In the genomic region with DNA sequence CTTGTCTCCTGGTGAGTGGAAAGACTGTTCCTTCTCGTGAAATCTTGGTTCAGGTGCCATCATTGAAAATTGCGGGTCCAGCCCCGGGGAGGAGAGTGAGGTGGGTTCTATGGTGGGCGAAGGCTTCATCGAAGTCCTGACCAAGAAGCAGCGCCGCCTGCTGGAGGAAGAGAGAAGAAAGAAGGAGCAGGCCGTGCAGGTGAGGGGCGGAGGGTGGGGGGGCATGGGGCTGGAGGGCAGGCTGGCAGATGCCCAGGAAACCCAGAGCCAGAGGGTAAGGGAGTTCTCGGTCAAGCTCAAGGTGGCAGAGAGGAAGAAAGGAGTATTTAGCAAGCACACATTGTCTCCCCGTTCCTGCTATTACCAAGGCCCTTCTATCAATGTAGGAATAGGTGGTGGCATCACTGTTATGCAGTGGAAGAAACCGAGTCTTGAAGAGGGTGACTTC, we compare ENCODE assay signal across 8 cellular contexts. TPM values are rescaled to one million over a fixed set of nuclear protein-coding genes. Genes with fewer than 3 reads are reported as not detected.
DNase-seq lines count a peak whose midpoint lies in the region; ATAC-seq, FAIRE-seq and TF ChIP-seq lines count a peak whose summit lies in the region.

No MANE protein-coding gene starts in this region.

- H3K4me1 ChIP-seq in A549 (0 out of 3 replicates have a peak, but pooled peaks cover under 1% of the 10 kb centered on the region), GM23338 (ENCODE audit: insufficient read depth) (no peaks in the 10 kb centered on the region), astrocyte (ENCODE audit: insufficient read depth, low read length) (no peaks in the 10 kb centered on the region)

- H3K4me2 ChIP-seq in A549 (no peak overlapping the region), GM23338 (no peak overlapping the region), astrocyte (ENCODE audit: low read length) (no peak overlapping the region)

- H3K27me3 Mint-ChIP-seq in GM23338 (ENCODE audit: insufficient read depth, low read depth, poor library complexity) (peaks cover 37% of the 10 kb centered on the region), T-helper 17 cell (no peaks in the 10 kb centered on the region), astrocyte (ENCODE audit: low read depth, unreplicated experiment) (no peaks in the 10 kb centered on the region)

- H3K4me3 ChIP-seq in A549 (no peak overlapping the region), GM23338 (no peak overlapping the region), astrocyte (ENCODE audit: insufficient read depth, low read depth, low read length) (no peak overlapping the region)

- H3K4me1 Mint-ChIP-seq in GM23338 (0 out of 3 replicates have a peak, but pooled peaks cover 2% of the 10 kb centered on the region), T-helper 17 cell (peaks cover 5% of the 10 kb centered on the region), astrocyte (ENCODE audit: low read depth, unreplicated experiment) (no peaks in the 10 kb centered on the region)

- no peak overlapping the region for H3K9ac ChIP-seq in astrocyte (ENCODE audit: low read length)

- H3K36me3 Mint-ChIP-seq in GM23338 (ENCODE audit: low read depth), result peaks cover 96% of the 10 kb centered on the region
- H3K36me3 Mint-ChIP-seq in T-helper 17 cell (ENCODE audit: low read depth), result peaks cover 9% of the 10 kb centered on the region
- peaks cover 13% of the 10 kb centered on the region for H3K36me3 Mint-ChIP-seq in astrocyte (ENCODE audit: low read depth, unreplicated experiment)

- TF ChIP-seq POLR2A in A549 (IDR thresholded peaks at IDR 0.05; ENCODE audit: low read length), result no peak

- H3K27me3 ChIP-seq in GM23338 (ENCODE audit: insufficient read depth) (no peaks in the 10 kb centered on the region), astrocyte (ENCODE audit: insufficient read depth, low read length) (no peaks in the 10 kb centered on the region)

- DNase-seq in A549 (ENCODE audit: low read depth in 1 of 2, low spot score in 1 of 2) (peak; percentile 34 to 49), GM23338 (ENCODE audit: low spot score) (peak; percentile 87), T-helper 17 cell (peak; percentile 33 to 52 (median 34)), astrocyte (ENCODE audit: low read depth) (no peak), kidney glomerular epithelial cell (lab: John Stamatoyannopoulos, UW) (peak; percentile 4), pons (ENCODE audit: low spot score) (no peak), NCI-H2171 (lab: John Stamatoyannopoulos, UW) (no peak)
- DNase-seq in stimulated activated CD8-positive, alpha-beta memory T cell treated with anti-CD3 and anti-CD28 coated beads, Interleukin-2, amount 100 ng/mL, for 48 hours (ENCODE audit: low read depth in 2 of 2), result peak; percentile 39

- TF ChIP-seq CTCF in A549 (IDR thresholded peaks at IDR 0.05), result peak; percentile 73
- peak; percentile 64 to 80 for TF ChIP-seq CTCF in GM23338 (conservative IDR thresholded peaks at IDR 0.05; ENCODE audit: low read depth in 2 of 2)
- no peak for TF ChIP-seq CTCF in astrocyte (IDR thresholded peaks at IDR 0.05; ENCODE audit: insufficient read depth, low read depth, low read length)

- H3K36me3 ChIP-seq in GM23338 (ENCODE audit: insufficient read depth) (peaks cover 81% of the 10 kb centered on the region), astrocyte (ENCODE audit: insufficient read depth, low read length) (peaks cover 60% of the 10 kb centered on the region)

- TF ChIP-seq RAD21 in A549 (conservative IDR thresholded peaks at IDR 0.05 in 1 of 2, IDR thresholded peaks at IDR 0.05 in 1 of 2), result peak; percentile 40 to 52

- H4K20me1 ChIP-seq in GM23338 (replicated peaks; ENCODE audit: insufficient read depth), result peaks cover 10% of the 10 kb centered on the region
- H4K20me1 ChIP-seq in astrocyte (ENCODE audit: insufficient read depth, low read length), result peaks cover 95% of the 10 kb centered on the region

- CTCF ChIA-PET in A549 (lab: Yijun Ruan, JAX), result interaction anchor here (0.7 to 5.8 kb wide), 27 partner anchors 9 to 468 kb away, joined by 3 to 48 read pairs (median 5); no protein-coding TSS in a partner anchor

- H3K9me2 ChIP-seq in GM23338 (ENCODE audit: insufficient read depth), result no peaks in the 10 kb centered on the region

- no peak for TF ChIP-seq EP300 in A549 (IDR thresholded peaks at IDR 0.05)

- 57% methylated on average over 11 of the region's 12 CpGs for WGBS in A549 (ENCODE audit: missing lambda C conversion rate)

- POLR2A ChIA-PET in A549 (lab: Yijun Ruan, JAX), result no interaction called here

- H2AFZ ChIP-seq in GM23338 (no peak overlapping the region), astrocyte (ENCODE audit: low read depth, low read length) (no peak overlapping the region)

- H3K27ac ChIP-seq in A549, result no peak overlapping the region
- H3K27ac ChIP-seq in GM23338 (ENCODE audit: low read depth), result peak overlapping the region; percentile 66; the same call in 1 of the 2 replicates
- no peak overlapping the region for H3K27ac ChIP-seq in astrocyte (ENCODE audit: low read depth, low read length)

- FAIRE-seq in A549 (lab: Jason Lieb, UNC) (no peak), astrocyte (lab: Jason Lieb, UNC) (no peak)

- H3K27ac Mint-ChIP-seq in GM23338 (peak overlapping the region; percentile 68; the same call in 1 of the 2 replicates), T-helper 17 cell (peak overlapping the region; percentile 69), astrocyte (ENCODE audit: unreplicated experiment) (peak overlapping the region; percentile 85)

- H3K9me3 Mint-ChIP-seq in GM23338 (no peaks in the 10 kb centered on the region), astrocyte (ENCODE audit: unreplicated experiment) (no peaks in the 10 kb centered on the region)

- H3K9me3 ChIP-seq in A549, result no peaks in the 10 kb centered on the region
- H3K9me3 ChIP-seq in T-helper 17 cell (ENCODE audit: control insufficient read depth, low read length, poor library complexity, severe bottlenecking), result no peaks in the 10 kb centered on the region
- no peaks in the 10 kb centered on the region for H3K9me3 ChIP-seq in astrocyte (ENCODE audit: insufficient read depth, low read depth, low read length)

- H3K4me3 Mint-ChIP-seq in GM23338 (no peak overlapping the region), T-helper 17 cell (no peak overlapping the region), astrocyte (ENCODE audit: unreplicated experiment) (no peak overlapping the region)

- H3K79me2 ChIP-seq in GM23338 (replicated peaks; ENCODE audit: insufficient read depth) (peaks cover 36% of the 10 kb centered on the region), astrocyte (ENCODE audit: insufficient read depth, low read length) (peaks cover 67% of the 10 kb centered on the region)

- H3F3A ChIP-seq in GM23338 (replicated peaks; ENCODE audit: low read depth), result peaks cover 52% of the 10 kb centered on the region

- ATAC-seq in A549 (peak in 1 of 2 experiments; percentile 70; a peak in 3 of 6 replicates), GM23338 (peak; percentile 78), T-helper 17 cell (peak; percentile 59)

TF ChIP-seq in A549, 52 proteins besides CTCF, POLR2A, EP300 and RAD21:
- TF ChIP-seq SMC3 (IDR thresholded peaks at IDR 0.05), result peak; percentile 58
- TF ChIP-seq EHF (CRISPR knock-in tag; IDR thresholded peaks at IDR 0.05), result no peak

TF ChIP-seq in GM23338, 12 proteins besides CTCF, POLR2A, EP300 and RAD21:
- TF ChIP-seq JUNB (IDR thresholded peaks at IDR 0.05; ENCODE audit: unreplicated experiment) (no peak), EZH2 (IDR thresholded peaks at IDR 0.05; ENCODE audit: low read depth, unreplicated experiment) (no peak), ZNF331 (CRISPR knock-in tag; IDR thresholded peaks at IDR 0.05; ENCODE audit: low read depth) (no peak), EZH2phosphoT487 (IDR thresholded peaks at IDR 0.05; ENCODE audit: unreplicated experiment) (no peak)
- TF ChIP-seq, protein P1, sequence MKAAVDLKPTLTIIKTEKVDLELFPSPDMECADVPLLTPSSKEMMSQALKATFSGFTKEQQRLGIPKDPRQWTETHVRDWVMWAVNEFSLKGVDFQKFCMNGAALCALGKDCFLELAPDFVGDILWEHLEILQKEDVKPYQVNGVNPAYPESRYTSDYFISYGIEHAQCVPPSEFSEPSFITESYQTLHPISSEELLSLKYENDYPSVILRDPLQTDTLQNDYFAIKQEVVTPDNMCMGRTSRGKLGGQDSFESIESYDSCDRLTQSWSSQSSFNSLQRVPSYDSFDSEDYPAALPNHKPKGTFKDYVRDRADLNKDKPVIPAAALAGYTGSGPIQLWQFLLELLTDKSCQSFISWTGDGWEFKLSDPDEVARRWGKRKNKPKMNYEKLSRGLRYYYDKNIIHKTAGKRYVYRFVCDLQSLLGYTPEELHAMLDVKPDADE (IDR thresholded peaks at IDR 0.05), result no peak

RNA-seq across cellular contexts. Expression of a gene that starts 24.3 kb away (rescaled TPM):
- 16.5 and 19.2 TPM in 2 replicates for polyA plus RNA-seq in A549 (2011; rRNA removed)
- 18.1 and 20.0 TPM in 2 replicates for polyA plus RNA-seq in A549 (2012; cell fraction: cytosol; rRNA removed)
- polyA plus RNA-seq in A549 (2012; cell fraction: nucleus; rRNA removed), result 110 and 115 TPM in 2 replicates
- 17.7 to 19.9 TPM (median 18.4 TPM) in 3 replicates for polyA plus RNA-seq in A549 (2017; fragmentation: RNase III; extraction: RNeasy Plus Mini Kit Qiagen cat#74134 plus additional on column Dnase treatment)
- 13.8 and 14.7 TPM in 2 replicates for polyA minus RNA-seq in A549 (2011; rRNA and poly(A)+ RNA removed)
- total RNA-seq in GM23338 (2014; rRNA removed; shearing (Covaris generic)), result 23.7 and 32.4 TPM in 2 replicates
- polyA plus RNA-seq in GM23338 (2016; fragmentation: Nextera tagmentation; extraction: Ambion mirVana), result 17.7 and 20.2 TPM in 2 replicates
- 10 to 100 TPM; 50.0 to 54.0 TPM for total RNA-seq in T-helper 17 cell
- total RNA-seq in astrocyte, result 29.0 and 34.8 TPM in 2 replicates

RNA-seq across cellular contexts. Expression of a gene that starts 52.6 kb away (rescaled TPM):
- polyA plus RNA-seq in A549 (2011; rRNA removed), result 18.0 and 19.7 TPM in 2 replicates
- polyA plus RNA-seq in A549 (2012; cell fraction: cytosol; rRNA removed), result 24.8 and 26.0 TPM in 2 replicates
- polyA plus RNA-seq in A549 (2012; cell fraction: nucleus; rRNA removed), result 31.3 and 34.6 TPM in 2 replicates
- 24.6 to 26.5 TPM (median 24.6 TPM) in 3 replicates for polyA plus RNA-seq in A549 (2017; fragmentation: RNase III; extraction: RNeasy Plus Mini Kit Qiagen cat#74134 plus additional on column Dnase treatment)
- 12.6 and 14.3 TPM in 2 replicates for polyA minus RNA-seq in A549 (2011; rRNA and poly(A)+ RNA removed)
- 34.6 and 35.9 TPM in 2 replicates for total RNA-seq in GM23338 (2014; rRNA removed; shearing (Covaris generic))
- 23.4 and 24.8 TPM in 2 replicates for polyA plus RNA-seq in GM23338 (2016; fragmentation: Nextera tagmentation; extraction: Ambion mirVana)
- 10 to 100 TPM; 16.6 to 21.4 TPM for total RNA-seq in T-helper 17 cell
- 11.9 and 15.4 TPM in 2 replicates for total RNA-seq in astrocyte

Comparison
In these comparisons a context has a peak if more than half of its experiments do, and no peak if none do; other contexts are left out.
1. DNase-seq: peak in A549 (2 of 2), GM23338 (single experiment), T-helper 17 cell (3 of 3), kidney glomerular epithelial cell (single experiment) and stimulated activated CD8-positive, alpha-beta memory T cell treated with anti-CD3 and anti-CD28 coated beads, Interleukin-2, amount 100 ng/mL, for 48 hours (2 of 2); none in astrocyte (single experiment), pons (single experiment) and NCI-H2171 (single experiment).
2. Peak in every context shown above with its lines, with median percentiles within 50 percentile points of each other: H3K27ac Mint-ChIP-seq.